Comparison of ENCODE assay signal across 9 cellular contexts in genomic region chr21:42466700-42467612, GRCh38. TPM values are rescaled to one million over a fixed set of nuclear protein-coding genes. Genes with fewer than 3 reads are reported as not detected.
DNase-seq lines count a peak whose midpoint lies in the region; ATAC-seq and TF ChIP-seq lines count a peak whose summit lies in the region.
"Had no signal": no experiment of that assay in that cellular context is flagged by ENCODE, and none has a peak within 500 bp of the region (broad histone marks: within the 10 kb centered on the region; RNA-seq: fewer than 3 reads in every experiment).

No MANE protein-coding gene starts in this region.

- H3K27ac ChIP-seq in VCaP, result peak overlapping the region; percentile 78
- H3K27ac ChIP-seq: upper lobe of left lung had no signal

- no peaks in the 10 kb centered on the region for H3K36me3 Mint-ChIP-seq in immature natural killer cell
- H3K36me3 Mint-ChIP-seq: T-cell had no signal

- H3K9me3 Mint-ChIP-seq in immature natural killer cell, result no peaks in the 10 kb centered on the region
- H3K9me3 Mint-ChIP-seq: T-cell had no signal

- H3K4me3 ChIP-seq in GM08714 (ENCODE audit: low read length), result peak overlapping the region; percentile 2; the same call in 1 of the 2 replicates
- H3K4me3 ChIP-seq: upper lobe of left lung had no signal

- H3K27me3 Mint-ChIP-seq in immature natural killer cell (ENCODE audit: low read depth in 3 of 3), result peaks cover 11 to 18% (median 15%) of the 10 kb centered on the region in 3 donors

- in situ Hi-C loops in KBM-7 (cut with MboI; ENCODE audit: low pct_unique_long_range_greater_than_20kb, low sequenced_read_pairs), result no loop called here

- peak overlapping the region in 2 of 5 donors; percentile 7 to 21 for H3K4me3 Mint-ChIP-seq in immature natural killer cell
- H3K4me3 Mint-ChIP-seq: T-cell had no signal

- DNase-seq in KBM-7 (peak; percentile 83), immature natural killer cell (peak; percentile 41 to 51 (median 46))

- peaks cover 39 to 45% of the 10 kb centered on the region in 2 donors for H3K4me1 Mint-ChIP-seq in immature natural killer cell

- H3K27ac Mint-ChIP-seq in immature natural killer cell, result peak overlapping the region in 5 of 6 donors; percentile 0 to 85 (median 58)
- H3K27ac Mint-ChIP-seq: T-cell had no signal

- TF ChIP-seq CTCF in VCaP (conservative IDR thresholded peaks at IDR 0.05), result peak; percentile 72

- ATAC-seq in HG03108 (IDR thresholded peaks at IDR 0.05; ENCODE audit: unreplicated experiment), result no peak
- no peak for ATAC-seq in GM18873 (IDR thresholded peaks at IDR 0.05; ENCODE audit: low FRiP score, unreplicated experiment)
- no peak for ATAC-seq in HG02588 (IDR thresholded peaks at IDR 0.05; ENCODE audit: unreplicated experiment)
- ATAC-seq: T-cell had no signal

RNA-seq across cellular contexts. Expression of gene RSPH1, which starts 29.1 kb away (rescaled TPM):
- polyA plus RNA-seq in immature natural killer cell, result under 1 TPM in 1 of 3 donors, not detected in 2; 0.37 TPM

RNA-seq across cellular contexts. Expression of gene SLC37A1, which starts 46.7 kb away (rescaled TPM):
- polyA plus RNA-seq in immature natural killer cell, result 1 to 10 TPM in 2 of 3 donors, under 1 TPM in 1; 0.09 to 6.3 (median 3.0) TPM
